22 cellular contexts compared by ENCODE assay signal in genomic region chr3:61719278-61719977, GRCh38.
DNase-seq lines count a peak whose midpoint lies in the region; ATAC-seq and TF ChIP-seq lines count a peak whose summit lies in the region.
"Had no signal": no experiment of that assay in that cellular context is flagged by ENCODE, and none has a peak within 500 bp of the region (broad histone marks: within the 10 kb centered on the region; RNA-seq: fewer than 3 reads in every experiment).

No MANE protein-coding gene starts in this region.

- H3K9me3 ChIP-seq in H9 (ENCODE audit: control insufficient read depth, low read depth, low read length), result no peaks in the 10 kb centered on the region
- H3K9me3 ChIP-seq in cardiac muscle cell (ENCODE audit: low read depth), result no peaks in the 10 kb centered on the region
- H3K9me3 ChIP-seq in neuronal stem cell (replicated peaks in 1 of 2; ENCODE audit: control insufficient read depth in 2 of 2, insufficient read depth in 1 of 2, low read depth in 1 of 2, low read length in 2 of 2), result peaks cover 0 to 3% of the 10 kb centered on the region in 2 donors
- H3K9me3 ChIP-seq: stomach, tibial nerve had no signal

- H3K27me3 ChIP-seq in H9 (ENCODE audit: insufficient read depth, low read length), result no peaks in the 10 kb centered on the region
- H3K27me3 ChIP-seq in cardiac muscle cell, result no peaks in the 10 kb centered on the region
- H3K27me3 ChIP-seq in neuronal stem cell (ENCODE audit: control insufficient read depth in 3 of 3, insufficient read depth in 3 of 3, low read depth in 1 of 3, low read length in 3 of 3), result no peaks in the 10 kb centered on the region
- H3K27me3 ChIP-seq: stomach, tibial nerve had no signal

- H3T11ph ChIP-seq in H9 (ENCODE audit: low read length), result no peak overlapping the region

- H2BK15ac ChIP-seq in H9 (ENCODE audit: low read depth, low read length) (no peak overlapping the region), neuronal stem cell (ENCODE audit: low read length) (no peak overlapping the region)

- H3K9ac ChIP-seq in H9 (ENCODE audit: extremely low read depth, insufficient read length, low read length) (no peak overlapping the region), neuronal stem cell (ENCODE audit: low read depth, low read length, poor library complexity) (no peak overlapping the region)

- H3K23ac ChIP-seq in H9 (ENCODE audit: insufficient read length, low read depth, low read length) (no peak overlapping the region), neuronal stem cell (ENCODE audit: low read depth, low read length, poor library complexity) (no peak overlapping the region)

- H3K36me3 ChIP-seq in cardiac muscle cell, result no peaks in the 10 kb centered on the region
- H3K36me3 ChIP-seq in neuronal stem cell (replicated peaks in 1 of 2; ENCODE audit: control insufficient read depth in 2 of 2, insufficient read depth in 2 of 2, low read length in 2 of 2), result peaks cover 0 to 2% of the 10 kb centered on the region in 2 donors
- H3K36me3 ChIP-seq: stomach, tibial nerve had no signal

- H4K20me1 ChIP-seq in H9 (ENCODE audit: control insufficient read depth, insufficient read depth, insufficient read length), result no peaks in the 10 kb centered on the region

- POLR2A ChIA-PET in WTC11 (lab: Charles Lee), result no interaction called here

- H3K4me1 Mint-ChIP-seq in H9 (peaks cover 52 to 58% of the 10 kb centered on the region in 2 experiments), WTC11 (peaks cover 79% of the 10 kb centered on the region)
- H3K4me1 Mint-ChIP-seq: activated naive CD4-positive, alpha-beta T cell treated with anti-CD3 and anti-CD28 coated beads, Interleukin-2, amount 50 U/mL, for 24 hours; activated T-helper 17 cell treated with anti-CD3 and anti-CD28 coated beads, Interleukin-2, amount 50 U/mL, for 72 hours; central memory CD8-positive, alpha-beta T cell; natural killer cell had no signal

- H3K4ac ChIP-seq in H9 (ENCODE audit: low read depth, low read length) (no peak overlapping the region), neuronal stem cell (ENCODE audit: low read length) (no peak overlapping the region)

- H3K4me2 ChIP-seq in H9 (ENCODE audit: insufficient read depth, insufficient read length, low read length) (no peak overlapping the region), neuronal stem cell (ENCODE audit: insufficient read depth, low read length, poor library complexity, severe bottlenecking) (no peak overlapping the region)

- H3K56ac ChIP-seq in H9 (ENCODE audit: insufficient read length, low read depth, low read length), result no peak overlapping the region

- TF ChIP-seq CTCF in H9 (conservative IDR thresholded peaks at IDR 0.05), result no peak
- TF ChIP-seq CTCF in WTC11 (IDR thresholded peaks at IDR 0.05), result no peak
- no peak for TF ChIP-seq CTCF in cardiac muscle cell (IDR thresholded peaks at IDR 0.05; ENCODE audit: low read depth, low read length)

- H3K27me3 Mint-ChIP-seq in H9 (ENCODE audit: low read depth) (no peaks in the 10 kb centered on the region), WTC11 (ENCODE audit: low read depth) (no peaks in the 10 kb centered on the region)
- H3K27me3 Mint-ChIP-seq: activated naive CD4-positive, alpha-beta T cell treated with anti-CD3 and anti-CD28 coated beads, Interleukin-2, amount 50 U/mL, for 24 hours; central memory CD8-positive, alpha-beta T cell had no signal

- peaks cover 40% of the 10 kb centered on the region for H3K79me2 ChIP-seq in H9 (ENCODE audit: insufficient read depth, low read length)

- H3K4me1 ChIP-seq in H9 (ENCODE audit: insufficient read depth, low read length) (peaks cover 12% of the 10 kb centered on the region), cardiac muscle cell (ENCODE audit: low read depth) (peaks cover 16% of the 10 kb centered on the region), neuronal stem cell (ENCODE audit: control insufficient read depth in 2 of 2, insufficient read depth in 1 of 2, low read depth in 1 of 2, low read length in 2 of 2) (peaks cover 7 to 15% of the 10 kb centered on the region in 2 donors)
- H3K4me1 ChIP-seq: stomach had no signal

- H2BK5ac ChIP-seq in H9 (ENCODE audit: insufficient read length, low read length), result no peak overlapping the region
- H2BK5ac ChIP-seq in neuronal stem cell (ENCODE audit: low read length), result no peak overlapping the region

- no peak overlapping the region for H2BK120ac ChIP-seq in H9 (ENCODE audit: low read depth, low read length, poor library complexity, severe bottlenecking)
- H2BK120ac ChIP-seq in neuronal stem cell (ENCODE audit: low read depth, low read length), result no peak overlapping the region

- no CpG with 5 or more reads among the region's 8 CpGs for WGBS in H9 (ENCODE audit: extremely low coverage, insufficient read length, low lambda C conversion rate)
- WGBS in neuronal stem cell (ENCODE audit: extremely low coverage in 2 of 2, insufficient read length in 2 of 2, insufficient replicate concordance in 1 of 2), 2 donors, result no CpG with 5 or more reads among the region's 8 CpGs

- H3K27ac ChIP-seq in H9 (ENCODE audit: insufficient read length, low read depth, low read length) (peak overlapping the region; percentile 25), cardiac muscle cell (peak overlapping the region; percentile 76), neuronal stem cell (replicated peaks; ENCODE audit: low read length) (no peak overlapping the region)
- H3K27ac ChIP-seq: stomach, tibial nerve had no signal

- H3K27ac Mint-ChIP-seq in H9, result peak overlapping the region; percentile 12 to 63 (median 18); a peak in 6 of 7 replicates
- H3K27ac Mint-ChIP-seq in WTC11, result peak overlapping the region; percentile 23
- H3K27ac Mint-ChIP-seq: activated naive CD4-positive, alpha-beta T cell treated with anti-CD3 and anti-CD28 coated beads, Interleukin-2, amount 50 U/mL, for 24 hours; activated T-helper 17 cell treated with anti-CD3 and anti-CD28 coated beads, Interleukin-2, amount 50 U/mL, for 72 hours; natural killer cell had no signal

- H2AFZ ChIP-seq in H9 (ENCODE audit: low read length), result no peak overlapping the region
- peak overlapping the region; percentile 57 for H2AFZ ChIP-seq in neuronal stem cell (ENCODE audit: low read length)

- H3K18ac ChIP-seq in H9 (ENCODE audit: insufficient read length, low read depth, low read length) (no peak overlapping the region), neuronal stem cell (ENCODE audit: low read length) (no peak overlapping the region)

- H3K4me3 ChIP-seq in cardiac muscle cell (no peak overlapping the region), neuronal stem cell (ENCODE audit: low read length in 2 of 2) (no peak overlapping the region)
- H3K4me3 ChIP-seq: stomach, tibial nerve had no signal

- no peak overlapping the region for H2BK12ac ChIP-seq in H9 (ENCODE audit: insufficient read length, low read depth, low read length)
- H2BK12ac ChIP-seq in neuronal stem cell (ENCODE audit: low read length), result no peak overlapping the region

- H3K9me3 Mint-ChIP-seq in H9, result no peaks in the 10 kb centered on the region; a peak in 1 of 5 replicates
- H3K9me3 Mint-ChIP-seq in WTC11, result no peaks in the 10 kb centered on the region; the same call in 1 of the 2 replicates

- H3K23me2 ChIP-seq in H9 (ENCODE audit: insufficient read length, low read depth, low read length, poor library complexity, severe bottlenecking), result no peaks in the 10 kb centered on the region

- CTCF ChIA-PET in WTC11 (lab: Charles Lee), result no interaction called here

- H4K8ac ChIP-seq in H9 (replicated peaks; ENCODE audit: insufficient read length, low read depth, low read length) (no peak overlapping the region), neuronal stem cell (ENCODE audit: low read depth, low read length) (no peak overlapping the region)

- no peak overlapping the region for H3K4me3 Mint-ChIP-seq in H9
- no peak overlapping the region for H3K4me3 Mint-ChIP-seq in WTC11
- H3K4me3 Mint-ChIP-seq: activated naive CD4-positive, alpha-beta T cell treated with anti-CD3 and anti-CD28 coated beads, Interleukin-2, amount 50 U/mL, for 24 hours; activated T-helper 17 cell treated with anti-CD3 and anti-CD28 coated beads, Interleukin-2, amount 50 U/mL, for 72 hours; central memory CD8-positive, alpha-beta T cell; natural killer cell had no signal

- H3K79me1 ChIP-seq in H9 (ENCODE audit: insufficient read depth, low read depth, low read length, poor library complexity, severe bottlenecking) (peaks cover 5% of the 10 kb centered on the region), neuronal stem cell (ENCODE audit: low read depth, low read length) (peaks cover 4% of the 10 kb centered on the region)

- H4K91ac ChIP-seq in H9 (ENCODE audit: insufficient read length, low read depth, low read length) (no peak overlapping the region), neuronal stem cell (ENCODE audit: low read depth, low read length, poor library complexity) (no peak overlapping the region)

- H2AK5ac ChIP-seq in H9 (ENCODE audit: insufficient read length, low read length), result no peak overlapping the region
- no peak overlapping the region for H2AK5ac ChIP-seq in neuronal stem cell (ENCODE audit: low read depth, low read length)

- peak; percentile 59 for ATAC-seq in WTC11
- ATAC-seq: activated T-helper 17 cell treated with anti-CD3 and anti-CD28 coated beads, Interleukin-2, amount 50 U/mL, for 72 hours; HCT116; natural killer cell had no signal

- H3K14ac ChIP-seq in H9 (ENCODE audit: insufficient read depth, low read length) (no peak overlapping the region; the same call in 1 of the 2 replicates), neuronal stem cell (ENCODE audit: low read length) (no peak overlapping the region)

- H4K5ac ChIP-seq in H9 (ENCODE audit: insufficient read length, low read depth, low read length), result no peak overlapping the region

- DNase-seq in H9 (no peak), WTC11 (ENCODE audit: low spot score) (no peak), cardiac muscle cell (ENCODE audit: low read depth in 1 of 2, low spot score in 1 of 2) (no peak), neuronal stem cell (ENCODE audit: low spot score) (no peak), activated T-cell treated with anti-CD3 and anti-CD28 coated beads for 4 hours (no peak), COLO668 (lab: John Stamatoyannopoulos, UW; ENCODE audit: unreplicated experiment) (no peak), OCI-M2 (lab: John Stamatoyannopoulos, UW; ENCODE audit: unreplicated experiment) (no peak)
- no peak for DNase-seq in activated CD4-positive, alpha-beta T cell treated with anti-CD3 and anti-CD28 coated beads, Interleukin-2, amount 50 U/mL, for 1 hour
- DNase-seq: activated CD4-positive, alpha-beta T cell treated with anti-CD3 and anti-CD28 coated beads, Interleukin-2, amount 50 U/mL, for 4 hours; activated CD8-positive, alpha-beta memory T cell treated with anti-CD3 and anti-CD28 coated beads, Interleukin-2, amount 50 U/mL, for 4 hours; midbrain; natural killer cell; NCI-H1436 treated with DMSO at 0.1 percent for 48 hours; NCI-H526; posterior cingulate gyrus; stimulated activated CD8-positive, alpha-beta memory T cell treated with anti-CD3 and anti-CD28 coated beads, Interleukin-4, amount 100 ng/mL, for 48 hours; stomach had no signal

- no peak overlapping the region for H2BK20ac ChIP-seq in H9 (ENCODE audit: low read depth, low read length, poor library complexity, severe bottlenecking)

- H3K36me3 Mint-ChIP-seq in H9 (ENCODE audit: insufficient read depth in 1 of 3, low read depth in 3 of 3) (peaks cover 4 to 15% (median 12%) of the 10 kb centered on the region in 3 experiments; a peak in 5 of 7 replicates), WTC11 (peaks cover 2% of the 10 kb centered on the region; the same call in 1 of the 2 replicates)
- H3K36me3 Mint-ChIP-seq: activated naive CD4-positive, alpha-beta T cell treated with anti-CD3 and anti-CD28 coated beads, Interleukin-2, amount 50 U/mL, for 24 hours; natural killer cell had no signal
